1 cellular context compared by ENCODE assay signal in genomic region chr3:13868844-13869724, GRCh38.
TF ChIP-seq lines count a peak whose summit lies in the region.

No MANE protein-coding gene starts in this region.

TF ChIP-seq in HEK293, 187 proteins besides CTCF, POLR2A, EP300 and RAD21 (continued from another document):
- TF ChIP-seq ZBTB6 (tag by site-specific recombination; IDR thresholded peaks at IDR 0.05) (no peak), ZNF335 (tag by site-specific recombination; conservative IDR thresholded peaks at IDR 0.05) (no peak)
TF ChIP-seq in HEK293: peak in this region for 5.
